In genomic region chr12:22188431-22188830, GRCh38 we compare ENCODE assay signal across 1 cellular context.
TF ChIP-seq lines count a peak whose summit lies in the region.

No MANE protein-coding gene starts in this region.

TF ChIP-seq in GM23338, 12 proteins besides CTCF, POLR2A, EP300 and RAD21 (continued from another document):
- TF ChIP-seq REST (IDR thresholded peaks at IDR 0.05; ENCODE audit: unreplicated experiment) (no peak), POLR2AphosphoS5 (IDR thresholded peaks at IDR 0.05; ENCODE audit: low read depth) (no peak), ZNF114 (CRISPR knock-in tag; IDR thresholded peaks at IDR 0.05) (no peak), EZH2 (IDR thresholded peaks at IDR 0.05; ENCODE audit: low read depth, unreplicated experiment) (no peak)
